ENCODE assay signal across 9 cellular contexts in the genomic region with DNA sequence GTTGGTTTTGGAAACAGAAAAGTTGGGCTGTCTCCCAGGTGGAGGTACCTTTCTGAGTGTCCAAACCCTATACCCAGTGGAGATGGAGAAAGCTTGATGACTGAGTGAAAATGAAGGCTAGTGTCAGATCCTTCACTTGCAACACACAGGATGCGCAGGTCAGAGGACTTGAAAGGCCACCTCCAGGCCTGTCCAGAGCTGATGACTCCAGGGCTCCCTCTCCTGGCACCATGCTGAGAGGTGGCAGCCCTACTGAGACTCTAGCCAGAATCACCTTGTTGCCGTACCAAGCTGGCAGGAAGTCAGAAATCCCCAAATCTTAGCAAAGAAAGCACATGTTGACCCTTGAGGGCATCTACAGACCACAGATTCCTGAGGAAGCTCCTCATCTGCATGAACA. TPM values are rescaled to one million over a fixed set of nuclear protein-coding genes. Genes with fewer than 3 reads are reported as not detected.
A peak's percentile ranks its signal among the peaks of the same experiment; 100 is the strongest.
DNase-seq lines count a peak whose midpoint lies in the region; ATAC-seq and TF ChIP-seq lines count a peak whose summit lies in the region.
"Had no signal": no experiment of that assay in that cellular context is flagged by ENCODE, and none has a peak within 500 bp of the region (broad histone marks: within the 10 kb centered on the region; RNA-seq: fewer than 3 reads in every experiment).

No MANE protein-coding gene starts in this region.

- H3K27me3 ChIP-seq in SU-DHL-6 (ENCODE audit: low read length) (no peaks in the 10 kb centered on the region), heart right ventricle (peaks cover 0 to 70% (median 49%) of the 10 kb centered on the region in 7 donors)

- H3K4me3 ChIP-seq in AG09309 (ENCODE audit: control insufficient read depth, low read depth, low read length) (no peak overlapping the region), SU-DHL-6 (ENCODE audit: insufficient read depth, low read length, poor library complexity, severe bottlenecking) (no peak overlapping the region), heart right ventricle (no peak overlapping the region)

- H3K4me2 ChIP-seq in SU-DHL-6 (ENCODE audit: low read depth, low read length, poor library complexity, severe bottlenecking): no peak overlapping the region

- ATAC-seq in heart right ventricle (peak in 1 of 8 donors; percentile 32), GM18505 (IDR thresholded peaks at IDR 0.05; ENCODE audit: unreplicated experiment) (no peak), GM18498 (IDR thresholded peaks at IDR 0.05; ENCODE audit: unreplicated experiment) (no peak), GM21390 (IDR thresholded peaks at IDR 0.05; ENCODE audit: unreplicated experiment) (no peak)

- no peaks in the 10 kb centered on the region for H3F3A ChIP-seq in SU-DHL-6 (ENCODE audit: insufficient read depth)

- H4K20me1 ChIP-seq in SU-DHL-6 (ENCODE audit: low read depth, low read length): no peaks in the 10 kb centered on the region

- H3K79me2 ChIP-seq in SU-DHL-6 (ENCODE audit: insufficient read depth, low read length): no peaks in the 10 kb centered on the region

- DNase-seq in AG09309 (ENCODE audit: low read depth) (no peak), heart right ventricle (no peak), midbrain (lab: John Stamatoyannopoulos, UW) (no peak)

- H3K27ac ChIP-seq in SU-DHL-6 (ENCODE audit: low read depth, low read length): no peak overlapping the region
- no peak overlapping the region for H3K27ac ChIP-seq in heart right ventricle

- no peaks in the 10 kb centered on the region for H3K9me2 ChIP-seq in SU-DHL-6 (replicated peaks; ENCODE audit: insufficient read depth, low read length)

- no peak for TF ChIP-seq POLR2A in GM18505 (IDR thresholded peaks at IDR 0.05; ENCODE audit: borderline replicate concordance, extremely low read depth, insufficient read depth, insufficient read length)

- peaks cover 0 to 8% (median 0%) of the 10 kb centered on the region in 9 donors for H3K4me1 ChIP-seq in heart right ventricle

- TF ChIP-seq CTCF in AG09309 (IDR thresholded peaks at IDR 0.05; ENCODE audit: control insufficient read depth, insufficient read depth, low read depth, low read length, missing control alignments) (peak; percentile 44), GM12873 (IDR thresholded peaks at IDR 0.05; ENCODE audit: insufficient read depth, low read depth, low read length, missing control alignments) (peak; percentile 71), SU-DHL-6 (IDR thresholded peaks at IDR 0.05; ENCODE audit: insufficient read depth, low read length, poor library complexity, severe bottlenecking) (peak; percentile 35), heart right ventricle (IDR thresholded peaks at IDR 0.05) (peak in 7 of 9 donors; percentile 11 to 49 (median 31))

- no peaks in the 10 kb centered on the region for H3K9me3 ChIP-seq in SU-DHL-6 (ENCODE audit: insufficient read depth, low read length)
- no peaks in the 10 kb centered on the region for H3K9me3 ChIP-seq in heart right ventricle

- no peak overlapping the region for H3K9ac ChIP-seq in SU-DHL-6 (ENCODE audit: low read length)

- H3K36me3 ChIP-seq in SU-DHL-6 (ENCODE audit: low read length) (no peaks in the 10 kb centered on the region), heart right ventricle (no peaks in the 10 kb centered on the region)

- no peak overlapping the region for H2AFZ ChIP-seq in SU-DHL-6 (ENCODE audit: low read depth, low read length, severe bottlenecking)

- WGBS in heart right ventricle, 2 donors: 57 to 69% methylated on average over 2 of the region's 2 CpGs

- intact Hi-C loops in heart right ventricle (cut with DNase I): loop anchor here in 2 of 10 donors (10.0 kb wide), 1 partner anchor 190 kb away; no protein-coding TSS in a partner anchor

RNA-seq across cellular contexts. Expression of a gene that starts 16.4 kb away (rescaled TPM):
- total RNA-seq in heart right ventricle: not detected
- polyA plus RNA-seq in heart right ventricle: not detected
- total RNA-seq: myocyte had no signal

RNA-seq across cellular contexts. Expression of a gene that starts 45.4 kb away (rescaled TPM):
- not detected for total RNA-seq in heart right ventricle
- not detected for polyA plus RNA-seq in heart right ventricle
- total RNA-seq: myocyte had no signal
